21 cellular contexts compared by ENCODE assay signal in genomic region chr5:112379541-112380325, GRCh38. TPM values are rescaled to one million over a fixed set of nuclear protein-coding genes. Genes with fewer than 3 reads are reported as not detected.
DNase-seq lines count a peak whose midpoint lies in the region; ATAC-seq and TF ChIP-seq lines count a peak whose summit lies in the region.
"Had no signal": no experiment of that assay in that cellular context is flagged by ENCODE, and none has a peak within 500 bp of the region (broad histone marks: within the 10 kb centered on the region; RNA-seq: fewer than 3 reads in every experiment).

No MANE protein-coding gene starts in this region.

- no peak overlapping the region for H3K27ac Mint-ChIP-seq in endodermal cell
- H3K27ac Mint-ChIP-seq: CD4-positive, CD25-positive, alpha-beta regulatory T cell had no signal

- H3K79me2 ChIP-seq in OCI-LY3 (ENCODE audit: low read length), result no peaks in the 10 kb centered on the region

- no peaks in the 10 kb centered on the region for H3K9me3 ChIP-seq in OCI-LY3 (ENCODE audit: insufficient read depth, low read length)
- no peaks in the 10 kb centered on the region for H3K9me3 ChIP-seq in endodermal cell (ENCODE audit: control insufficient read depth, low read length)
- no peaks in the 10 kb centered on the region for H3K9me3 ChIP-seq in mesenchymal stem cell (ENCODE audit: control insufficient read depth, low read length)

- no peak overlapping the region for H2BK12ac ChIP-seq in mesenchymal stem cell (ENCODE audit: low read length in 2 of 2)

- no peak for ATAC-seq in HG03025 (IDR thresholded peaks at IDR 0.05; ENCODE audit: low FRiP score, unreplicated experiment)
- ATAC-seq: Panc1 had no signal

- no peaks in the 10 kb centered on the region for H4K20me1 ChIP-seq in OCI-LY3 (ENCODE audit: insufficient read depth, low read length)

- H3K27me3 Mint-ChIP-seq in endodermal cell (ENCODE audit: insufficient read depth), result peaks cover 68% of the 10 kb centered on the region

- H3K23ac ChIP-seq in mesenchymal stem cell (ENCODE audit: low read length in 2 of 2), result no peak overlapping the region

- H3K4me3 Mint-ChIP-seq in endodermal cell, result no peak overlapping the region
- H3K4me3 Mint-ChIP-seq: CD4-positive, CD25-positive, alpha-beta regulatory T cell had no signal

- 89% methylated on average over 4 of the region's 5 CpGs; no CpG with 5 or more reads in 1 of the 2 experiments for WGBS in endodermal cell (ENCODE audit: insufficient coverage in 1 of 2, insufficient read length in 1 of 2), 2 experiments
- 58% methylated on average over 1 of the region's 5 CpGs for WGBS in mesenchymal stem cell

- H2BK15ac ChIP-seq in mesenchymal stem cell (ENCODE audit: low read depth, poor library complexity, severe bottlenecking), result no peak overlapping the region

- DNase-seq in endodermal cell (no peak), mesenchymal stem cell (no peak), retinal pigment epithelial cell (ENCODE audit: low read depth) (peak; percentile 48), GM13977 (ENCODE audit: low spot score) (no peak), ureter (ENCODE audit: low spot score) (no peak)
- DNase-seq: CD4-positive, CD25-positive, alpha-beta regulatory T cell; COR-L47; DND-41; GOT3; HCEC 1CT; KBM-7; MM.1S; NCI-H1048; NCI-H1436 treated with DMSO at 0.1 percent for 48 hours; NCI-H1930; NCI-H69 had no signal

- H3K27ac ChIP-seq in OCI-LY3 (ENCODE audit: low read length) (no peak overlapping the region), endodermal cell (ENCODE audit: low read depth, low read length) (peak overlapping the region; percentile 24), mesenchymal stem cell (ENCODE audit: low read length, poor library complexity, severe bottlenecking) (no peak overlapping the region)

- H3K4me1 Mint-ChIP-seq in endodermal cell, result peaks cover 10% of the 10 kb centered on the region
- H3K4me1 Mint-ChIP-seq: CD4-positive, CD25-positive, alpha-beta regulatory T cell had no signal

- no peak overlapping the region for H2AFZ ChIP-seq in OCI-LY3 (ENCODE audit: low read depth, low read length)
- no peak overlapping the region for H2AFZ ChIP-seq in mesenchymal stem cell (ENCODE audit: low read depth, low read length)

- no peak overlapping the region for H4K8ac ChIP-seq in mesenchymal stem cell (ENCODE audit: low read length)

- H3K4me1 ChIP-seq in OCI-LY3 (ENCODE audit: low read length), result peaks cover 11% of the 10 kb centered on the region
- no peaks in the 10 kb centered on the region for H3K4me1 ChIP-seq in endodermal cell (ENCODE audit: control insufficient read depth, insufficient read depth, low read length)
- no peaks in the 10 kb centered on the region for H3K4me1 ChIP-seq in mesenchymal stem cell (ENCODE audit: control insufficient read depth, insufficient read depth, low read depth, low read length)

- H3K4me3 ChIP-seq in OCI-LY3 (ENCODE audit: low read length) (no peak overlapping the region), endodermal cell (ENCODE audit: low read length) (no peak overlapping the region), mesenchymal stem cell (ENCODE audit: insufficient read depth in 1 of 2, low read depth in 1 of 2, low read length in 2 of 2) (no peak overlapping the region), retinal pigment epithelial cell (ENCODE audit: low read length) (no peak overlapping the region)

- H3K9ac ChIP-seq in OCI-LY3 (ENCODE audit: low read length) (no peak overlapping the region), endodermal cell (ENCODE audit: extremely low read depth, low read length, poor library complexity, severe bottlenecking) (no peak overlapping the region), mesenchymal stem cell (ENCODE audit: low read length) (peak overlapping the region; percentile 9)

- H3K27me3 ChIP-seq in OCI-LY3 (ENCODE audit: low read depth, low read length) (no peaks in the 10 kb centered on the region), endodermal cell (ENCODE audit: control insufficient read depth, insufficient read depth, low read length, poor library complexity, severe bottlenecking) (no peaks in the 10 kb centered on the region), mesenchymal stem cell (ENCODE audit: control insufficient read depth in 1 of 2, insufficient read depth in 1 of 2, low read length in 2 of 2) (no peaks in the 10 kb centered on the region)

- H2AK5ac ChIP-seq in mesenchymal stem cell (ENCODE audit: low read length, severe bottlenecking), result no peak overlapping the region

- no peak for TF ChIP-seq CTCF in OCI-LY3 (IDR thresholded peaks at IDR 0.05; ENCODE audit: low read depth, low read length)
- TF ChIP-seq CTCF in endodermal cell (conservative IDR thresholded peaks at IDR 0.05), result no peak
- TF ChIP-seq CTCF in retinal pigment epithelial cell (conservative IDR thresholded peaks at IDR 0.05; ENCODE audit: low read depth, low read length), result no peak
- no peak for TF ChIP-seq CTCF in GM13977 (IDR thresholded peaks at IDR 0.05; ENCODE audit: extremely low read depth, insufficient read depth, missing control alignments)

- H3K4me2 ChIP-seq in OCI-LY3 (ENCODE audit: low read length) (peak overlapping the region; percentile 32), mesenchymal stem cell (ENCODE audit: low read length, poor library complexity, severe bottlenecking) (no peak overlapping the region)

- no peak overlapping the region for H3K4ac ChIP-seq in mesenchymal stem cell (ENCODE audit: low read depth in 1 of 2, low read length in 2 of 2)

- no peak overlapping the region for H2BK120ac ChIP-seq in mesenchymal stem cell (ENCODE audit: low read depth, low read length)

- H3K79me1 ChIP-seq in mesenchymal stem cell (replicated peaks; ENCODE audit: low read length, poor library complexity, severe bottlenecking), result peaks cover 2% of the 10 kb centered on the region

- no peak overlapping the region for H3K18ac ChIP-seq in mesenchymal stem cell (ENCODE audit: low read depth in 1 of 2, low read length in 2 of 2)

- no peak overlapping the region for H2BK5ac ChIP-seq in mesenchymal stem cell (ENCODE audit: low read depth, low read length, poor library complexity, severe bottlenecking)

- H3K9me3 Mint-ChIP-seq in endodermal cell, result no peaks in the 10 kb centered on the region

- in situ Hi-C loops in GM13977 (cut with MboI; ENCODE audit: low pct_unique_long_range_greater_than_20kb, low sequenced_read_pairs, unreplicated experiment), result no loop called here

- no peak overlapping the region for H3K14ac ChIP-seq in mesenchymal stem cell (ENCODE audit: low read length in 2 of 2)

- H3K36me3 Mint-ChIP-seq in endodermal cell (ENCODE audit: low read depth), result no peaks in the 10 kb centered on the region
- H3K36me3 Mint-ChIP-seq: CD4-positive, CD25-positive, alpha-beta regulatory T cell had no signal

- no peak overlapping the region for H4K91ac ChIP-seq in mesenchymal stem cell (ENCODE audit: low read length)

- no peaks in the 10 kb centered on the region for H3K36me3 ChIP-seq in OCI-LY3 (replicated peaks; ENCODE audit: low read depth, low read length)
- H3K36me3 ChIP-seq in endodermal cell (ENCODE audit: control insufficient read depth, insufficient read depth, low read length), result no peaks in the 10 kb centered on the region
- no peaks in the 10 kb centered on the region for H3K36me3 ChIP-seq in mesenchymal stem cell (ENCODE audit: control insufficient read depth in 1 of 2, insufficient read depth in 2 of 2, low read depth in 1 of 2, low read length in 2 of 2)

RNA-seq across cellular contexts. Expression of gene EPB41L4A, which starts 39.3 kb away (rescaled TPM):
- total RNA-seq in endodermal cell (1 to 10 TPM; 7.7 to 9.9 TPM), ureter (36.5 TPM)
- 10.8 TPM for polyA plus RNA-seq in endodermal cell (2013, experiment 1 of 2)
- polyA plus RNA-seq in endodermal cell (2013, experiment 2 of 2), result 10.9 TPM
- polyA plus RNA-seq in mesenchymal stem cell (2013, experiment 1 of 2), result 0.46 TPM
- 0.44 TPM for polyA plus RNA-seq in mesenchymal stem cell (2013, experiment 2 of 2)
- total RNA-seq: A673; CD4-positive, CD25-positive, alpha-beta regulatory T cell; HT1080 had no signal
